In the genomic region with DNA sequence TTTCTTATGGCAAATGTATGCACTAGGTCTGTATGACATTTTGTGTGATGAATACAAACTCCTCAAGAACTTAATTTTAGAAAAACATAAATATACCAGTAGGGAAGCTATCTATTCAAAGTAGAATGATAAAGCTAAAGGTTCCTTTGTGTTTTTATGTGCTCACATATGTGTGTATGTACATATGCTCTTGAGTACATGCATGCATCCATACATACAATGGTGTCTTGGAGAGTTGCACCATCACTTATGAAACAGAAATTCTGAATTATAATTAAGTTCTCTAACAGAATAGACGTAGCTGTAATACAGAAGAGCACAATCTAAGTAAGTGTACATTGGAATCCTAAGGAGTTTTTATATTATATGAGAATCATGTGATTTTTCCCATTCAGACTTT, we compare ENCODE assay signal across 15 cellular contexts. TPM values are rescaled to one million over a fixed set of nuclear protein-coding genes. Genes with fewer than 3 reads are reported as not detected.
"Had no signal": no experiment of that assay in that cellular context is flagged by ENCODE, and none has a peak within 500 bp of the region (broad histone marks: within the 10 kb centered on the region; RNA-seq: fewer than 3 reads in every experiment).

No MANE protein-coding gene starts in this region.

- H3K36me3 ChIP-seq: brain microvascular endothelial cell, transverse colon had no signal

- H3K27ac ChIP-seq: brain microvascular endothelial cell, parathyroid adenoma, skin epidermis, transverse colon had no signal

- H3K9me3 Mint-ChIP-seq: activated CD4-positive, alpha-beta memory T cell treated with anti-CD3 and anti-CD28 coated beads for 36 hours; activated T-cell treated with anti-CD3 and anti-CD28 coated beads, Interleukin-2, amount 50 U/mL, for 4 hours; naive B cell had no signal

- H3K27ac Mint-ChIP-seq: activated CD4-positive, alpha-beta memory T cell treated with anti-CD3 and anti-CD28 coated beads for 36 hours; activated naive CD8-positive, alpha-beta T cell; immature natural killer cell; naive B cell had no signal

- ATAC-seq: activated T-cell treated with anti-CD3 and anti-CD28 coated beads, Interleukin-2, amount 50 U/mL, for 4 hours; left colon had no signal

- H3K4me3 Mint-ChIP-seq: activated CD4-positive, alpha-beta memory T cell treated with anti-CD3 and anti-CD28 coated beads for 36 hours; activated naive CD8-positive, alpha-beta T cell; activated T-cell treated with anti-CD3 and anti-CD28 coated beads, Interleukin-2, amount 50 U/mL, for 4 hours; immature natural killer cell had no signal

- H3K4me3 ChIP-seq: lung, skin epidermis, transverse colon had no signal

- DNase-seq: activated CD4-positive, alpha-beta memory T cell treated with anti-CD3 and anti-CD28 coated beads for 36 hours; activated gamma-delta T cell; activated T-cell treated with anti-CD3 and anti-CD28 coated beads, Interleukin-2, amount 50 U/mL, for 4 hours; amygdala; brain microvascular endothelial cell; immature natural killer cell; left colon; naive B cell; T-helper 9 cell; transverse colon had no signal

- H3K9me3 ChIP-seq: transverse colon had no signal

- H3K4me1 ChIP-seq: parathyroid adenoma had no signal

RNA-seq across cellular contexts. Expression of a gene that starts 2.3 kb away (rescaled TPM):
- total RNA-seq: activated CD4-positive, alpha-beta memory T cell treated with anti-CD3 and anti-CD28 coated beads for 36 hours; activated T-cell treated with anti-CD3 and anti-CD28 coated beads, Interleukin-2, amount 50 U/mL, for 4 hours; dermis microvascular lymphatic vessel endothelial cell had no signal
- polyA plus RNA-seq: immature natural killer cell had no signal
